12 cellular contexts compared by ENCODE assay signal in the genomic region with DNA sequence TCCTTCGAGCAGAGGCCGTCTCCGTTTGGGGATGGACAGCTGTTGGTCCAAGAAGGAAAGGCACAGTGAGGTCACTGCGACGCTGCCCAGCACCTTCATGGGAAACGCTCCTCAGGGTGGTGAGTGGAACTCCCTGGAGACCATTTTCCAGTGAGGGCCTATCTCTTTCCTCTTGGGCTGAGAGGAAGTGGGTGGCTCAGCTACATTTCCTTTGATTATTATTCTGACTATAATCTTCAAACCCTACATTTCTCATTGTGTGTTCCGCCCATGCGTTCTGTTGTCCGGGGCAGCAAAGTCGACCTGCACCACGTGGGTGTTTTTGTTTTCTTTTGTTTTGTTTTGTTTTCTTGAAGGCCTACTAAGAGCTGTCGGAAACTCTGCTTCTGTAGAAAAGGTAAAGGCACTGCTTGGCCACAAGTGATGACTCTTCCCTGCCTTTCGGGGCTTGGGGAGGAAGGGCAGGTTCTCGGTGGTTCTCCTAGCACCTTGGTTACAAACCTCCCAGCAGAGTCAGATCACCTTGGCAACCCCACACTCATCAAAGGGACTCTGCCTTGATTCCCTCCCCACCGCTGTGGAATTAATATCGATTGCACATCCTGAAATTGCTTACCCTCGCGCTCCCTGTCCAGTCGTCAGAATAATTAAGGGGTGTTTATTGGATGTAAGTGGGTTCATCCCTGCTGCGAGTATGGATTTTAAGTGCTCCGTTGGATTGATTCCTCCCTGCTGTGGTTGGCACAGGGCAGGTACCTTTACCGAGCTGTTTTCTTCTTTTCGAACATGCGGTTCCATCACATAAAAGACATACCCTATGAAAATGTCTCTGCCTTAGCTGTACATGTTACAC. TPM values are rescaled to one million over a fixed set of nuclear protein-coding genes. Genes with fewer than 3 reads are reported as not detected.
DNase-seq lines count a peak whose midpoint lies in the region; ATAC-seq, FAIRE-seq and TF ChIP-seq lines count a peak whose summit lies in the region.
"Had no signal": no experiment of that assay in that cellular context is flagged by ENCODE, and none has a peak within 500 bp of the region (broad histone marks: within the 10 kb centered on the region; RNA-seq: fewer than 3 reads in every experiment).

No MANE protein-coding gene starts in this region.

- H3K36me3 Mint-ChIP-seq in activated naive CD8-positive, alpha-beta T cell = no peaks in the 10 kb centered on the region

- intact Hi-C loops in lower lobe of right lung (cut with DNase I) = no loop called here
- intact Hi-C loops in upper lobe of right lung (cut with DNase I) = no loop called here

- peak; percentile 20 for DNase-seq in stimulated activated CD4-positive, alpha-beta T cell treated with anti-CD3 and anti-CD28 coated beads, Interleukin-15, amount 100 ng/mL, for 24 hours
- no peak for DNase-seq in stimulated activated CD4-positive, alpha-beta T cell treated with anti-CD3 and anti-CD28 coated beads, Interleukin-12 subunit alpha, Interleukin-12 subunit beta, amount 100 ng/mL, for 4 hours
- DNase-seq in lower lobe of right lung (peak; percentile 39), upper lobe of right lung (no peak), OCI-M2 (lab: John Stamatoyannopoulos, UW; ENCODE audit: unreplicated experiment) (no peak), RCC 7860 (ENCODE audit: low spot score) (no peak), RPMI8226 (no peak)
- DNase-seq: activated CD8-positive, alpha-beta memory T cell treated with anti-CD3 and anti-CD28 coated beads for 24 hours; foreskin melanocyte; SHP77 treated with DMSO at 0.1 percent for 48 hours had no signal

- peaks cover 3% of the 10 kb centered on the region for H3K27me3 Mint-ChIP-seq in activated naive CD8-positive, alpha-beta T cell

- H3K36me3 ChIP-seq in lower lobe of right lung (no peaks in the 10 kb centered on the region), upper lobe of right lung (no peaks in the 10 kb centered on the region)

- no peak for ATAC-seq in lower lobe of right lung
- peak; percentile 13 for ATAC-seq in upper lobe of right lung

- peaks cover 48% of the 10 kb centered on the region for H3K4me1 ChIP-seq in lower lobe of right lung
- peaks cover 29% of the 10 kb centered on the region for H3K4me1 ChIP-seq in upper lobe of right lung

- H3K4me3 Mint-ChIP-seq in activated naive CD8-positive, alpha-beta T cell = peak overlapping the region; percentile 57

- H3K27me3 ChIP-seq in lower lobe of right lung (ENCODE audit: low read depth) (no peaks in the 10 kb centered on the region), upper lobe of right lung (no peaks in the 10 kb centered on the region)

- no peak for TF ChIP-seq CTCF in lower lobe of right lung (IDR thresholded peaks at IDR 0.05)
- TF ChIP-seq CTCF in upper lobe of right lung (IDR thresholded peaks at IDR 0.05) = no peak

- H3K4me1 Mint-ChIP-seq in activated naive CD8-positive, alpha-beta T cell (ENCODE audit: low read depth) = peaks cover 16% of the 10 kb centered on the region

- H3K4me3 ChIP-seq in lower lobe of right lung (no peak overlapping the region), upper lobe of right lung (no peak overlapping the region)

- no peaks in the 10 kb centered on the region for H3K9me3 ChIP-seq in lower lobe of right lung
- H3K9me3 ChIP-seq in upper lobe of right lung = no peaks in the 10 kb centered on the region

- H3K27ac Mint-ChIP-seq in activated naive CD8-positive, alpha-beta T cell = no peak overlapping the region

- no peak for FAIRE-seq in RCC 7860 (lab: Jason Lieb, UNC)

- no peaks in the 10 kb centered on the region for H3K9me3 Mint-ChIP-seq in activated naive CD8-positive, alpha-beta T cell (ENCODE audit: low read depth)

- peak overlapping the region; percentile 80 for H3K27ac ChIP-seq in lower lobe of right lung
- peak overlapping the region; percentile 70 for H3K27ac ChIP-seq in upper lobe of right lung
- H3K27ac ChIP-seq: C4-2B had no signal

RNA-seq across cellular contexts. Expression of a gene that starts 7.2 kb away (rescaled TPM):
- total RNA-seq in lower lobe of right lung (44.7 TPM), upper lobe of right lung (49.3 TPM)

Comparison
In these comparisons a context has a peak if more than half of its experiments do, and no peak if none do; other contexts are left out.
1. DNase-seq: peak in stimulated activated CD4-positive, alpha-beta T cell treated with anti-CD3 and anti-CD28 coated beads, Interleukin-15, amount 100 ng/mL, for 24 hours (single experiment) and lower lobe of right lung (single experiment); none in stimulated activated CD4-positive, alpha-beta T cell treated with anti-CD3 and anti-CD28 coated beads, Interleukin-12 subunit alpha, Interleukin-12 subunit beta, amount 100 ng/mL, for 4 hours (single experiment), upper lobe of right lung (single experiment), OCI-M2 (single experiment), RCC 7860 (single experiment) and RPMI8226 (single experiment).